In the genomic region with DNA sequence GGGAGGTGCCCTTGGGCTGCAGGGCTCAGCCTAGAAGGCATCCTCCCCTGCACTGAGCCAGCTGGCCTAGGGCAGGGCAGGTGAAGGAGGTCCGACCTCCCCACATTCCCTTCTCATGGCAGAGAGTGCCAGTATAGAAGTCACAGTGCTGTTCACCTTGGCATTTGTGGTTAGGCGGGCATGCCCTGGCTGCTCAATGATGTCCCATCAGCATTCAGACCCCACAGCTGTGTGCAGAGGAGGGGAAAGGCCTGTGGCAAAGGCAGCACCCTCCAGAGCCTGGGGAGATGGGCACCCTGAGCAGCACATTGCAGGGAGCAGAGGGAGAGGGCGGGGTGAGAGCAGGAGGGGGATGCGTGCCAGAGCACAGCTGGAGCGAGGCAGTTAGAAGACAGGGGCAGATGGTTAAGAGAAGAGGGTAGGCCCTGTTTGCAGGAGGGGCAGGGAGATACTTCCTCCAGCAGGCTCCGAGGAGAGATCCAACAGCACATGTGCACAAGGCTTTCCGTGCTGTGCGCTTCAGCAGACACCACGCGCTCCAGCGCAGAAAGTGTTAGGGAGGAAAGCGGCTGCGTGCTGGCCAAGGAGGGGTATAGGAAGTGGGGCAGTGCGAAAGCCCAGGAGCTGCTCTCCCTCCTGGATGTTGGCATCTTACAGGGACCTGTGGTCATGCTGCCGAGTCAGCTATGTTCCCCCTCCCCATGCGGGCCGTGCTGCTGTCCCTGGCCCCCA, we compare ENCODE assay signal across 20 cellular contexts.
"Had no signal": no experiment of that assay in that cellular context is flagged by ENCODE, and none has a peak within 500 bp of the region (broad histone marks: within the 10 kb centered on the region; RNA-seq: fewer than 3 reads in every experiment).

No MANE protein-coding gene starts in this region.

- H3K36me3 Mint-ChIP-seq: activated naive CD8-positive, alpha-beta T cell treated with anti-CD3 and anti-CD28 coated beads, Interleukin-2, amount 10 ng/mL, durations not matched to agents 7 days and 5 days; immature natural killer cell; neural progenitor cell had no signal

- H3K27ac Mint-ChIP-seq: activated CD8-positive, alpha-beta T cell treated with anti-CD3 and anti-CD28 coated beads for 36 hours; activated naive CD8-positive, alpha-beta T cell treated with anti-CD3 and anti-CD28 coated beads, Interleukin-2, amount 10 ng/mL, durations not matched to agents 7 days and 5 days; activated T-helper 17 cell treated with anti-CD3 and anti-CD28 coated beads, Interleukin-2, amount 50 U/mL, for 72 hours; dendritic cell treated with granulocyte-macrophage colony-stimulating factor and Interleukin-4, amounts not matched to agents 40 ng/mL and 50 ng/mL, for 4 days; immature natural killer cell; neural progenitor cell had no signal

- H3K9me3 ChIP-seq: prostate gland had no signal

- H3K4me3 Mint-ChIP-seq: activated CD8-positive, alpha-beta T cell treated with anti-CD3 and anti-CD28 coated beads for 36 hours; activated naive CD8-positive, alpha-beta T cell treated with anti-CD3 and anti-CD28 coated beads, Interleukin-2, amount 10 ng/mL, durations not matched to agents 7 days and 5 days; activated T-helper 17 cell treated with anti-CD3 and anti-CD28 coated beads, Interleukin-2, amount 50 U/mL, for 72 hours; dendritic cell treated with granulocyte-macrophage colony-stimulating factor and Interleukin-4, amounts not matched to agents 40 ng/mL and 50 ng/mL, for 4 days; immature natural killer cell; neural progenitor cell had no signal

- H3K9ac ChIP-seq: neural progenitor cell had no signal

- H3K9me3 Mint-ChIP-seq: activated naive CD8-positive, alpha-beta T cell treated with anti-CD3 and anti-CD28 coated beads, Interleukin-2, amount 10 ng/mL, durations not matched to agents 7 days and 5 days; activated T-helper 17 cell treated with anti-CD3 and anti-CD28 coated beads, Interleukin-2, amount 50 U/mL, for 72 hours; immature natural killer cell; neural progenitor cell had no signal

- H3K27me3 Mint-ChIP-seq: activated CD8-positive, alpha-beta T cell treated with anti-CD3 and anti-CD28 coated beads for 36 hours; dendritic cell treated with granulocyte-macrophage colony-stimulating factor and Interleukin-4, amounts not matched to agents 40 ng/mL and 50 ng/mL, for 4 days; naive thymus-derived CD4-positive, alpha-beta T cell had no signal

- H3K36me3 ChIP-seq: cardiac muscle cell, neural progenitor cell, prostate gland, right atrium auricular region had no signal

- H3K4me3 ChIP-seq: cardiac muscle cell, neural progenitor cell, prostate gland, right atrium auricular region, tibial nerve had no signal

- FAIRE-seq: urothelium cell line had no signal

- H3K4me1 ChIP-seq: neural progenitor cell, prostate gland, right atrium auricular region, tibial nerve had no signal

- H3K4me1 Mint-ChIP-seq: activated naive CD8-positive, alpha-beta T cell treated with anti-CD3 and anti-CD28 coated beads, Interleukin-2, amount 10 ng/mL, durations not matched to agents 7 days and 5 days; immature natural killer cell had no signal

- H3K27me3 ChIP-seq: cardiac muscle cell, neural progenitor cell, right atrium auricular region, tibial nerve had no signal

- H3K27ac ChIP-seq: cardiac muscle cell, neural progenitor cell, prostate gland, right atrium auricular region, tibial nerve had no signal

- H3K4me2 ChIP-seq: neural progenitor cell had no signal

- DNase-seq: activated CD4-positive, alpha-beta T cell treated with anti-CD3 and anti-CD28 coated beads for 48 hours; activated CD4-positive, CD25-positive, alpha-beta regulatory T cell; activated CD8-positive, alpha-beta T cell treated with anti-CD3 and anti-CD28 coated beads for 36 hours; activated naive CD4-positive, alpha-beta T cell; activated T-cell treated with anti-CD3 and anti-CD28 coated beads, Interleukin-2, amount 50 U/mL, for 1 hour; amygdala; effector CD8-positive, alpha-beta T cell; immature natural killer cell; mesendoderm; naive thymus-derived CD4-positive, alpha-beta T cell; stimulated activated naive CD8-positive, alpha-beta T cell treated with anti-CD3 and anti-CD28 coated beads, Interleukin-15, Interleukin-2, amounts not matched to agents 100 U/mL and 50 U/mL, for 24 hours had no signal
